ENCODE assay signal across 8 cellular contexts in the genomic region with DNA sequence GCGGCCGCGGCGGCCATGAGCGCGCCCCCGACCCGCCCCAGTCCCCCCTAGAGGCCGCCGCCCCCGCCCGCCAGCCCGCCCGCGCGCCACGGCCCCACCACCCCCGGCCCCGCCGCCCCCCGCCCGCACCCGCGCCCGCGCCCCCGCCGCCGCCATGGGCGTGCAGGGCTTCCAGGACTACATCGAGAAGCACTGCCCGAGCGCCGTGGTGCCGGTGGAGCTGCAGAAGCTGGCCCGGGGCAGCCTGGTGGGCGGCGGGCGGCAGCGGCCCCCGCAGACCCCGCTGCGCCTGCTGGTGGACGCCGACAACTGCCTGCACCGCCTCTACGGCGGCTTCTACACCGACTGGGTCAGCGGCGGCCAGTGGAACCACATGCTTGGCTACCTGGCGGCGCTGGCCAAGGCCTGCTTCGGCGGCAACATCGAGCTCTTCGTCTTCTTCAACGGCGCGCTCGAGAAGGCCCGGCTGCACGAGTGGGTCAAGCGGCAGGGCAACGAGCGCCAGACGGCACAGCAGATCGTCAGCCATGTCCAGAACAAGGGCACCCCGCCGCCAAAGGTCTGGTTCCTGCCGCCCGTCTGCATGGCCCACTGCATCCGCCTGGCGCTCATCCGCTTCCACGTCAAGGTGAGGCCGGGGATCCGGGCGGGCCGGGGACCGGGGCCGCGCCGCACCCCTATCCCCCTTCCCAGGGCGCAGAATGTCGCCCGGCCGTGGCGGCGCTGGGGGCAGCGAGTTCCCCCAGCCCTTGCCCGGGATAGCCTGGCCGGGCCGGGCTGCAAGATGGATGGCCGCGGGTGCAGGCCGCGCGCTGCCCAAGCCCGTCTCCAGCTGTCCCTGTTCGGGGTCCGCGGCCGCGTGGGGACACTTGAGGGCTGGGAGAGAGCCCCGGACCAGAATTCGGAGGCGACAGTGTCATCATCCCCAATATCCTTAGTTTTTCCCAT. TPM values are rescaled to one million over a fixed set of nuclear protein-coding genes. Genes with fewer than 3 reads are reported as not detected.
DNase-seq lines count a peak whose midpoint lies in the region; ATAC-seq, FAIRE-seq and TF ChIP-seq lines count a peak whose summit lies in the region.

No MANE protein-coding gene starts in this region.

- H3K4me1 Mint-ChIP-seq in HFFc6 (ENCODE audit: low read depth), result peaks cover 40% of the 10 kb centered on the region

- no peaks in the 10 kb centered on the region for H3K9me3 ChIP-seq in pancreas

- H3K36me3 Mint-ChIP-seq in HFFc6 (ENCODE audit: low read depth), result peaks cover 35% of the 10 kb centered on the region

- H3K27me3 ChIP-seq in pancreas, result no peaks in the 10 kb centered on the region

- CTCF ChIA-PET in RWPE1 (lab: Yijun Ruan, JAX), result interaction anchor here (1.7 to 2.4 kb wide), 2 partner anchors 12 to 114 kb away, joined by 6 to 9 read pairs; no protein-coding TSS in a partner anchor

- H3K27ac ChIP-seq in RWPE1, result peak overlapping the region; percentile 93
- H3K27ac ChIP-seq in pancreas, result peak overlapping the region; percentile 91 to 94 (median 93)

- POLR2A ChIA-PET in RWPE1 (lab: Yijun Ruan, JAX; ENCODE audit: low non-redundant PET), result no interaction called here

- peaks cover 5% of the 10 kb centered on the region for H3K27me3 Mint-ChIP-seq in HFFc6 (ENCODE audit: insufficient read depth)

- TF ChIP-seq CTCF in HFFc6 (IDR thresholded peaks at IDR 0.05) (peak; percentile 43), RWPE1 (conservative IDR thresholded peaks at IDR 0.05; ENCODE audit: low read depth) (peak; percentile 32), pancreas (IDR thresholded peaks at IDR 0.05) (peak in 1 of 4 donors; percentile 22)

- peaks cover 12 to 34% (median 25%) of the 10 kb centered on the region in 3 donors for H3K4me1 ChIP-seq in pancreas

- intact Hi-C loops in head of caudate nucleus (cut with DNase I) (loop anchor here (2.0 to 5.0 kb wide), 2 partner anchors 115 to 355 kb away; a partner anchor contains a TSS), pancreas (cut with DNase I) (no loop called here)

- peak; percentile 6 for DNase-seq in DMS 273 treated with DMSO at 0.1 percent for 48 hours (lab: John Stamatoyannopoulos, UW)
- DNase-seq in HFFc6, result peak; percentile 18
- no peak for DNase-seq in RWPE1 (ENCODE audit: low spot score)
- DNase-seq in activated naive CD4-positive, alpha-beta T cell treated with anti-CD3 and anti-CD28 coated beads, Interleukin-2, amount 50 U/mL, for 16 hours, result peak; percentile 53
- DNase-seq in head of caudate nucleus, result peak in 39 of 42 donors; percentile 21 to 74 (median 50)
- DNase-seq in pancreas, result peak; percentile 54 to 84 (median 68)
- DNase-seq in urothelium cell line (ENCODE audit: low spot score), result peak; percentile 42

- ATAC-seq in pancreas (peak; percentile 26 to 33 (median 30)), GM18517 (IDR thresholded peaks at IDR 0.05; ENCODE audit: unreplicated experiment) (no peak)

- no peaks in the 10 kb centered on the region for H3K9me3 Mint-ChIP-seq in HFFc6

- peak overlapping the region; percentile 97 for H3K4me3 Mint-ChIP-seq in HFFc6

- H3K36me3 ChIP-seq in pancreas, result peaks cover 0 to 11% (median 11%) of the 10 kb centered on the region in 3 donors

- 0 to 1% methylated on average over 63 to 108 of the region's 108 CpGs for WGBS in pancreas, 2 donors

- FAIRE-seq in pancreas (lab: Jason Lieb, UNC) (no peak), urothelium cell line (lab: Jason Lieb, UNC) (no peak)

- H3K27ac Mint-ChIP-seq in HFFc6, result peak overlapping the region; percentile 91

- peak overlapping the region; percentile 73 to 94 (median 85) for H3K4me3 ChIP-seq in pancreas

RNA-seq across cellular contexts. Expression of a gene that starts 0.6 kb away (rescaled TPM):
- total RNA-seq in HFFc6 (2021; fragmentation: NEBNext Ultra II Directional; extraction: Animal tissue kit (Norgen Biotek cat#: 25700)), result 100 to 1,000 TPM; 139 to 161 (median 155) TPM
- 10 to 100 TPM; 47.1 to 66.4 (median 59.2) TPM for total RNA-seq in pancreas
- 10 to 100 TPM; 24.2 to 33.2 TPM for polyA plus RNA-seq in pancreas

RNA-seq across cellular contexts. Expression of a gene that starts 1.3 kb away (rescaled TPM):
- total RNA-seq in HFFc6 (2021; fragmentation: NEBNext Ultra II Directional; extraction: Animal tissue kit (Norgen Biotek cat#: 25700)), result 10 to 100 TPM; 35.3 to 38.9 (median 36.6) TPM
- 10 to 100 TPM; 18.0 to 26.9 (median 21.3) TPM for total RNA-seq in pancreas
- polyA plus RNA-seq in pancreas, result 10 to 100 TPM; 15.7 to 28.1 TPM
